ENCODE assay signal across 6 cellular contexts in genomic region chr7:74798223-74798622, GRCh38. TPM values are rescaled to one million over a fixed set of nuclear protein-coding genes. Genes with fewer than 3 reads are reported as not detected.
"Had no signal": no experiment of that assay in that cellular context is flagged by ENCODE, and none has a peak within 500 bp of the region (broad histone marks: within the 10 kb centered on the region; RNA-seq: fewer than 3 reads in every experiment).

No MANE protein-coding gene starts in this region.

RNA-seq across cellular contexts. Expression of gene NCF1, which starts 24.4 kb away (rescaled TPM):
- total RNA-seq: occipital lobe, osteoblast, pulmonary artery endothelial cell, smooth muscle cell, suprapubic skin had no signal
- polyA plus RNA-seq: neural cell had no signal
